15 cellular contexts compared by ENCODE assay signal in genomic region chr6:167044696-167045095, GRCh38. TPM values are rescaled to one million over a fixed set of nuclear protein-coding genes. Genes with fewer than 3 reads are reported as not detected.
DNase-seq lines count a peak whose midpoint lies in the region; ATAC-seq and TF ChIP-seq lines count a peak whose summit lies in the region.
"Had no signal": no experiment of that assay in that cellular context is flagged by ENCODE, and none has a peak within 500 bp of the region (broad histone marks: within the 10 kb centered on the region; RNA-seq: fewer than 3 reads in every experiment).

No MANE protein-coding gene starts in this region.

- ATAC-seq in left colon (no peak), GM21390 (IDR thresholded peaks at IDR 0.05; ENCODE audit: unreplicated experiment) (no peak)
- ATAC-seq: activated CD8-positive, alpha-beta memory T cell treated with anti-CD3 and anti-CD28 coated beads, Interleukin-2, amount 10 ng/mL, durations not matched to agents 7 days and 5 days had no signal

- no peak overlapping the region for H3K27ac ChIP-seq in WERI-Rb-1
- H3K27ac ChIP-seq: BLaER1 treated with 17β-estradiol and CSF1 and Interleukin-3, amounts not matched to agents 10 nM and 100 nM; VCaP had no signal

- TF ChIP-seq CTCF in AG10803 (conservative IDR thresholded peaks at IDR 0.05; ENCODE audit: low read length), result no peak
- TF ChIP-seq CTCF in WERI-Rb-1 (IDR thresholded peaks at IDR 0.05; ENCODE audit: low read depth, low read length), result no peak

- H3K4me3 ChIP-seq in AG10803 (ENCODE audit: low read length) (no peak overlapping the region), WERI-Rb-1 (ENCODE audit: low read depth, low read length) (no peak overlapping the region)
- H3K4me3 ChIP-seq: BLaER1 treated with 17β-estradiol and CSF1 and Interleukin-3, amounts not matched to agents 10 nM and 100 nM had no signal

- DNase-seq in AG10803 (ENCODE audit: low read depth), result peak; percentile 5
- peak; percentile 8 for DNase-seq in GM04503 (ENCODE audit: low read depth)
- DNase-seq in WERI-Rb-1, result peak; percentile 17
- DNase-seq in iPS-NIHi11 (ENCODE audit: low spot score), result peak; percentile 53
- no peak for DNase-seq in islet precursor cell
- DNase-seq in left colon, result no peak
- DNase-seq in activated naive CD4-positive, alpha-beta T cell (lab: John Stamatoyannopoulos, UW), result no peak
- DNase-seq: activated CD8-positive, alpha-beta memory T cell treated with anti-CD3 and anti-CD28 coated beads, Interleukin-2, amount 10 ng/mL, durations not matched to agents 7 days and 5 days; activated naive CD4-positive, alpha-beta T cell treated with Interleukin-2 at 50 U/mL for 16 hours; effector memory CD4-positive, alpha-beta T cell; kidney glomerular epithelial cell; stimulated activated CD4-positive, alpha-beta T cell treated with anti-CD3 and anti-CD28 coated beads, Interleukin-12 subunit alpha, Interleukin-12 subunit beta, amount 100 ng/mL, for 4 hours had no signal

- intact Hi-C loops in left colon (cut with DNase I, micrococcal nuclease), result no loop called here

- no peaks in the 10 kb centered on the region for H3K27me3 ChIP-seq in WERI-Rb-1 (ENCODE audit: insufficient read depth, low read depth, severe bottlenecking)
- H3K27me3 ChIP-seq: BLaER1 treated with 17β-estradiol and CSF1 and Interleukin-3, amounts not matched to agents 10 nM and 100 nM had no signal

- peaks cover 26% of the 10 kb centered on the region for H3K36me3 ChIP-seq in WERI-Rb-1

- no peaks in the 10 kb centered on the region for H3K9me3 ChIP-seq in WERI-Rb-1 (ENCODE audit: severe bottlenecking)
- H3K9me3 ChIP-seq: BLaER1 treated with 17β-estradiol and CSF1 and Interleukin-3, amounts not matched to agents 10 nM and 100 nM had no signal

RNA-seq across cellular contexts. Expression of gene CEP43, which starts 45.5 kb away (rescaled TPM):
- 10 to 100 TPM; 17.4 to 22.5 TPM for total RNA-seq in left colon

Comparison
In these comparisons a context has a peak if more than half of its experiments do, and no peak if none do; other contexts are left out.
1. DNase-seq: peak in AG10803 (single experiment), GM04503 (single experiment), WERI-Rb-1 (single experiment) and iPS-NIHi11 (single experiment); none in islet precursor cell (single experiment), left colon (0 of 2) and activated naive CD4-positive, alpha-beta T cell (0 of 4).